Comparison of ENCODE assay signal across 28 cellular contexts in the genomic region with DNA sequence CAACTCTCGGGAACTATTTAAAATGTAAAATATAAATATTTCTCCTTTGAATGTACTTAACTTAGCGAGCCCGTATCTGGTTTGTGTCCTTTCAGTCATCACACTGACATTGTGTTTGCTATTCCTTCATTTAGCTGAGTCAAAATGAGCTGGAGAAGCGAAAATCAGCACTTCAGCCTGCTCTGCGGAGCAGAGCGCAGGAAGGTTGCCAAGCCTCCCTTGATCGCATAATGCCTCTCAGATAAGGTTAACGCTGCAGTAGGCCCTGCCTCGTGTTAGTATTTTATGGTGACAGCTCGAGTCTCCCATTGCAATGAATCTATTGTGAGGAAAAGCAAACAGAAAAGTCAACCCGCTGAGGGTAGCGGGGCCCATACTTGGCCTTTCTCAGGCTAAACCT.
A peak's percentile ranks its signal among the peaks of the same experiment; 100 is the strongest.
DNase-seq lines count a peak whose midpoint lies in the region; ATAC-seq and TF ChIP-seq lines count a peak whose summit lies in the region.
"Had no signal": no experiment of that assay in that cellular context is flagged by ENCODE, and none has a peak within 500 bp of the region (broad histone marks: within the 10 kb centered on the region; RNA-seq: fewer than 3 reads in every experiment).

No MANE protein-coding gene starts in this region.

- H3K9me3 ChIP-seq in IMR-90 (ENCODE audit: control insufficient read depth, insufficient read depth, low read length) (peaks cover under 1% of the 10 kb centered on the region; the same call in 1 of the 2 replicates), right atrium auricular region (no peaks in the 10 kb centered on the region), ovary (no peaks in the 10 kb centered on the region), ascending aorta (no peaks in the 10 kb centered on the region)
- H3K9me3 ChIP-seq: adrenal gland, SJSA1, suprapubic skin had no signal

- no peak overlapping the region for H3K27ac ChIP-seq in IMR-90 (ENCODE audit: insufficient read depth, low read length)
- H3K27ac ChIP-seq in right atrium auricular region: peak overlapping the region; percentile 26 to 35
- no peak overlapping the region for H3K27ac ChIP-seq in ovary
- H3K27ac ChIP-seq in ascending aorta: no peak overlapping the region
- H3K27ac ChIP-seq: adrenal gland, BLaER1, HL-60, SJSA1, spleen, suprapubic skin had no signal

- no peaks in the 10 kb centered on the region for H3K79me1 ChIP-seq in IMR-90 (ENCODE audit: low read depth in 1 of 2, low read length in 2 of 2)

- no peak overlapping the region for H2BK5ac ChIP-seq in IMR-90 (ENCODE audit: low read depth, low read length, poor library complexity, severe bottlenecking)

- H3K56ac ChIP-seq in IMR-90 (ENCODE audit: extremely low read depth, insufficient read depth, low read length): no peak overlapping the region

- no peak for TF ChIP-seq EP300 in ovary (IDR thresholded peaks at IDR 0.05)

- dilution Hi-C loops in IMR-90 (cut with HindIII; ENCODE audit: low sequenced_read_pairs, unreplicated experiment): no loop called here

- no peak overlapping the region for H4K91ac ChIP-seq in IMR-90 (ENCODE audit: insufficient read depth, low read depth, low read length)

- no peak overlapping the region for H2BK120ac ChIP-seq in IMR-90 (ENCODE audit: low read depth, low read length)

- H3K4me3 ChIP-seq in IMR-90 (ENCODE audit: insufficient read depth, low read depth, low read length): no peak overlapping the region
- H3K4me3 ChIP-seq in fibroblast of pulmonary artery (replicated peaks; ENCODE audit: low read depth, low read length): no peak overlapping the region
- no peak overlapping the region for H3K4me3 ChIP-seq in right atrium auricular region
- no peak overlapping the region for H3K4me3 ChIP-seq in ovary
- no peak overlapping the region for H3K4me3 ChIP-seq in ascending aorta
- H3K4me3 ChIP-seq: adrenal gland, BLaER1, SJSA1, spleen, suprapubic skin had no signal

- DNase-seq in IMR-90 (peak; percentile 47), fibroblast of pulmonary artery (ENCODE audit: low read depth) (peak; percentile 84), right atrium auricular region (ENCODE audit: low spot score) (no peak), ovary (peak; percentile 37 to 66 (median 53)), foreskin melanocyte (no peak), nucleus accumbens (lab: John Stamatoyannopoulos, UW) (no peak), ascending aorta (ENCODE audit: low spot score in 2 of 2) (no peak)
- no peak for DNase-seq in activated naive CD4-positive, alpha-beta T cell treated with anti-CD3 and anti-CD28 coated beads, Interleukin-2, amount 10 ng/mL, durations not matched to agents 7 days and 5 days
- DNase-seq: ACHN; activated CD4-positive, alpha-beta T cell treated with anti-CD3 and anti-CD28 coated beads, Interleukin-2, amount 50 U/mL, for 48 hours; activated naive CD4-positive, alpha-beta T cell treated with Interleukin-2 at 50 U/mL for 16 hours; cortex of kidney; DND-41; NCI-H1417; NCI-H345; retina; spleen; stimulated activated CD4-positive, alpha-beta T cell treated with anti-CD3 and anti-CD28 coated beads, Interleukin-4, amount 100 ng/mL, for 1 hour; T-helper 1 cell had no signal

- no peak for TF ChIP-seq POLR2A in IMR-90 (IDR thresholded peaks at IDR 0.05; ENCODE audit: low read depth, low read length)
- no peak for TF ChIP-seq POLR2A in ovary (IDR thresholded peaks at IDR 0.05)

- H2BK20ac ChIP-seq in IMR-90 (ENCODE audit: low read depth, low read length): no peak overlapping the region

- no peaks in the 10 kb centered on the region for H3K36me3 Mint-ChIP-seq in activated naive CD4-positive, alpha-beta T cell treated with anti-CD3 and anti-CD28 coated beads, Interleukin-2, amount 10 ng/mL, durations not matched to agents 7 days and 5 days
- H3K36me3 Mint-ChIP-seq: mesothelial cell of epicardium; natural killer cell treated with Interleukin-12 subunit alpha and Interleukin-12 subunit beta and Interleukin-15 and Interleukin-18, amount 100 ng/mL, for 72 hours had no signal

- no peak for TF ChIP-seq RAD21 in IMR-90 (IDR thresholded peaks at IDR 0.05; ENCODE audit: low read length)

- H4K20me1 ChIP-seq in IMR-90 (ENCODE audit: insufficient read depth, low read length): no peaks in the 10 kb centered on the region
- H4K20me1 ChIP-seq: BLaER1 had no signal

- no peak for TF ChIP-seq CTCF in IMR-90 (conservative IDR thresholded peaks at IDR 0.05; ENCODE audit: low read depth, low read length)
- TF ChIP-seq CTCF in fibroblast of pulmonary artery (IDR thresholded peaks at IDR 0.05; ENCODE audit: low read length, missing control alignments): no peak
- no peak for TF ChIP-seq CTCF in right atrium auricular region (IDR thresholded peaks at IDR 0.05)
- TF ChIP-seq CTCF in ovary (IDR thresholded peaks at IDR 0.05): no peak
- no peak for TF ChIP-seq CTCF in ascending aorta (IDR thresholded peaks at IDR 0.05)

- no peak overlapping the region for H2AK5ac ChIP-seq in IMR-90 (ENCODE audit: low read depth, low read length)

- no TSS peak for BruUV-seq in IMR-90 (replicated peaks; lab: Mats Ljungman, UMichigan)

- intact Hi-C loops in IMR-90 (cut with micrococcal nuclease) (no loop called here), ovary (cut with DNase I) (no loop called here), ascending aorta (cut with DNase I) (no loop called here)

- in situ Hi-C loops in IMR-90 (cut with MboI; ENCODE audit: low sequenced_read_pairs): no loop called here

- POLR2A ChIA-PET in IMR-90 (lab: Charles Lee; ENCODE audit: unreplicated experiment): no interaction called here

- no peak overlapping the region for H3K14ac ChIP-seq in IMR-90 (replicated peaks; ENCODE audit: low read depth, low read length)

- H3K4me2 ChIP-seq in IMR-90 (ENCODE audit: low read depth, low read length): peak overlapping the region; percentile 6; the same call in 1 of the 2 replicates
- H3K4me2 ChIP-seq: BLaER1 had no signal

- no peak overlapping the region for H2BK15ac ChIP-seq in IMR-90 (ENCODE audit: low read depth, low read length)

- no peak overlapping the region for H3K27ac Mint-ChIP-seq in activated naive CD4-positive, alpha-beta T cell treated with anti-CD3 and anti-CD28 coated beads, Interleukin-2, amount 10 ng/mL, durations not matched to agents 7 days and 5 days
- H3K27ac Mint-ChIP-seq: mesothelial cell of epicardium; natural killer cell treated with Interleukin-12 subunit alpha and Interleukin-12 subunit beta and Interleukin-15 and Interleukin-18, amount 100 ng/mL, for 72 hours had no signal

- H3K4me1 Mint-ChIP-seq in activated naive CD4-positive, alpha-beta T cell treated with anti-CD3 and anti-CD28 coated beads, Interleukin-2, amount 10 ng/mL, durations not matched to agents 7 days and 5 days: no peaks in the 10 kb centered on the region
- H3K4me1 Mint-ChIP-seq: mesothelial cell of epicardium had no signal

- WGBS in IMR-90 (ENCODE audit: extremely low coverage in 2 of 2, insufficient read length in 1 of 2), 2 experiments: 26% methylated on average over 3 of the region's 12 CpGs; no CpG with 5 or more reads in 1 of the 2 experiments
- 27 to 32% (median 28%) methylated on average over 12 of the region's 12 CpGs for WGBS in ovary, 3 donors

- H4K8ac ChIP-seq in IMR-90 (ENCODE audit: low read depth in 2 of 2, low read length in 2 of 2): no peak overlapping the region

- no peak overlapping the region for H3K9ac ChIP-seq in IMR-90 (ENCODE audit: low read depth, low read length)
- H3K9ac ChIP-seq: BLaER1 had no signal

- no peak overlapping the region for H3K23ac ChIP-seq in IMR-90 (ENCODE audit: low read depth, low read length)

- H3K9me1 ChIP-seq in IMR-90 (ENCODE audit: insufficient read depth, low read length): no peaks in the 10 kb centered on the region

- H4K5ac ChIP-seq in IMR-90 (ENCODE audit: low read depth, low read length): no peak overlapping the region

- no peaks in the 10 kb centered on the region for H3K36me3 ChIP-seq in IMR-90 (ENCODE audit: control insufficient read depth, insufficient read depth, low read length)
- no peaks in the 10 kb centered on the region for H3K36me3 ChIP-seq in right atrium auricular region
- H3K36me3 ChIP-seq in ovary: no peaks in the 10 kb centered on the region
- H3K36me3 ChIP-seq in ascending aorta: no peaks in the 10 kb centered on the region
- H3K36me3 ChIP-seq: adrenal gland, BLaER1, SJSA1, spleen, suprapubic skin had no signal

- H3K4me1 ChIP-seq in IMR-90 (ENCODE audit: control insufficient read depth, insufficient read depth, low read length) (peaks cover 4% of the 10 kb centered on the region; the same call in 1 of the 2 replicates), right atrium auricular region (no peaks in the 10 kb centered on the region), ovary (ENCODE audit: insufficient read depth) (peaks cover 1% of the 10 kb centered on the region), ascending aorta (no peaks in the 10 kb centered on the region)
- H3K4me1 ChIP-seq: adrenal gland, BLaER1, SJSA1, spleen, suprapubic skin had no signal

- no peak overlapping the region for H3K18ac ChIP-seq in IMR-90 (ENCODE audit: low read depth, low read length)

- CTCF ChIA-PET in IMR-90 (lab: Yijun Ruan, JAX): interaction anchor here (1.1 kb wide), 1 partner anchor 15 kb away, joined by 3 read pairs; no protein-coding TSS in a partner anchor
- CTCF ChIA-PET in activated naive CD4-positive, alpha-beta T cell treated with anti-CD3 and anti-CD28 coated beads, Interleukin-2, amount 10 ng/mL, durations not matched to agents 7 days and 5 days (lab: Charles Lee): no interaction called here

- ATAC-seq in IMR-90 (ENCODE audit: low read depth): peak; percentile 73
- ATAC-seq: activated CD4-positive, CD25-positive, alpha-beta regulatory T cell treated with anti-CD3 and anti-CD28 coated beads, Interleukin-2, amount 50 U/mL, for 24 hours; HCT116; natural killer cell treated with Interleukin-12 subunit alpha and Interleukin-12 subunit beta and Interleukin-15 and Interleukin-18, amount 100 ng/mL, for 72 hours had no signal

- no peaks in the 10 kb centered on the region for H3K27me3 Mint-ChIP-seq in activated naive CD4-positive, alpha-beta T cell treated with anti-CD3 and anti-CD28 coated beads, Interleukin-2, amount 10 ng/mL, durations not matched to agents 7 days and 5 days
- H3K27me3 Mint-ChIP-seq: natural killer cell treated with Interleukin-12 subunit alpha and Interleukin-12 subunit beta and Interleukin-15 and Interleukin-18, amount 100 ng/mL, for 72 hours had no signal

- no peak overlapping the region for H2AK9ac ChIP-seq in IMR-90 (replicated peaks; ENCODE audit: low read depth, low read length, poor library complexity)

- peaks cover 16% of the 10 kb centered on the region for H3K9me3 Mint-ChIP-seq in activated naive CD4-positive, alpha-beta T cell treated with anti-CD3 and anti-CD28 coated beads, Interleukin-2, amount 10 ng/mL, durations not matched to agents 7 days and 5 days

- peak overlapping the region; percentile 62 for H2AFZ ChIP-seq in IMR-90 (replicated peaks; ENCODE audit: low read length, poor library complexity)

- no peak overlapping the region for H3K4me3 Mint-ChIP-seq in activated naive CD4-positive, alpha-beta T cell treated with anti-CD3 and anti-CD28 coated beads, Interleukin-2, amount 10 ng/mL, durations not matched to agents 7 days and 5 days
- H3K4me3 Mint-ChIP-seq: mesothelial cell of epicardium; natural killer cell treated with Interleukin-12 subunit alpha and Interleukin-12 subunit beta and Interleukin-15 and Interleukin-18, amount 100 ng/mL, for 72 hours had no signal

- no peak overlapping the region for H3K4ac ChIP-seq in IMR-90 (ENCODE audit: low read depth, low read length)

- H3K27me3 ChIP-seq in IMR-90 (ENCODE audit: control insufficient read depth, insufficient read depth, low read length): no peaks in the 10 kb centered on the region
- H3K27me3 ChIP-seq in right atrium auricular region: no peaks in the 10 kb centered on the region
- no peaks in the 10 kb centered on the region for H3K27me3 ChIP-seq in ovary
- no peaks in the 10 kb centered on the region for H3K27me3 ChIP-seq in ascending aorta
- H3K27me3 ChIP-seq: adrenal gland, BLaER1, SJSA1, spleen, suprapubic skin had no signal

Comparison
In these comparisons a context has a peak if more than half of its experiments do, and no peak if none do; other contexts are left out.
1. DNase-seq: peak in IMR-90 (single experiment), fibroblast of pulmonary artery (single experiment) and ovary (5 of 5); none in right atrium auricular region (single experiment), activated naive CD4-positive, alpha-beta T cell treated with anti-CD3 and anti-CD28 coated beads, Interleukin-2, amount 10 ng/mL, durations not matched to agents 7 days and 5 days (single experiment), foreskin melanocyte (single experiment), nucleus accumbens (0 of 56) and ascending aorta (0 of 2).
2. H3K27ac ChIP-seq: peak in right atrium auricular region (2 of 2); none in IMR-90 (single experiment), ovary (0 of 2) and ascending aorta (0 of 2).